ENCODE assay signal across 8 cellular contexts in the genomic region with DNA sequence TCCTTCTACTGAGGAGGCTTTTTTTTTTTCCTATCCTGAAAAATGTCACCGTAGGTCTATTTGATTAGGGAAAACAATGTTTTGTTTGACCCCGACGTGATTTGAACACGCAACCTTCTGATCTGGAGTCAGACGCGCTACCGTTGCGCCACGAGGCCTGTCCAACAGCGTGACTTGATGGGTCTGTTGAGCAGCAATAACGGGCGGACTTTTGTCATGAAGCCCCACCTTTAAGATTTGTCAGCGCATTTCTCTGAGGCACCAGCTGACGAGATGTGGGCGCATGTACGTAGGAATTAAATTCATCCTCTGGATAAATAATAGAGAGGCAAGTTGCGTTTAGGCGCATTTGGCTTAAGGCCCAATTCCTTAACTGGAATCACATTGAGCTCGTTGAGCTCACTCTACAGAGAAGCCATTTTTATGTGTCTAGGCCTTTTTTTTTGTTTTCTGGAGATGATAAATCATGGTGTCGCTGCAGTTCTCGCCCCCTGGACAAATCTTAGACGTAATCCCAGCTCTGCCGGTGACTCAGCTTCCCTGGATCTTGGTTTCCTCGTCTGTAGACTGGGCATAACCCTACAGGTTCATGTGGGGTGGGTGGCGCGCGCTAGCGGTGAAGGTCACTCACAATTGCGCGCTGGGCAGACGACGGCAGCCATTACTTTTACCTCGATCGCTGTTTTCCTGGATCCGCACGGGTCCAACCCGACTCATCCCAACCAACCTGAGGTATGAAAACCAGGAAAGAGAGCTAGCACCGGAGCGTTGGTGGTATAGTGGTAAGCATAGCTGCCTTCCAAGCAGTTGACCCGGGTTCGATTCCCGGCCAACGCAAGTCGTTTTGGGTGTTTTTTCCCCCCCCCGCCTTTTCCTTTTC. TPM values are rescaled to one million over a fixed set of nuclear protein-coding genes. Genes with fewer than 3 reads are reported as not detected.
DNase-seq lines count a peak whose midpoint lies in the region; ATAC-seq and TF ChIP-seq lines count a peak whose summit lies in the region.

No MANE protein-coding gene starts in this region.

- DNase-seq in NCI-H510A (lab: John Stamatoyannopoulos, UW) (peak; percentile 68), cerebellum (ENCODE audit: low spot score) (peak; percentile 87), kidney epithelial cell (ENCODE audit: low read depth) (peak; percentile 48)
- peak; percentile 92 for DNase-seq in activated CD4-positive, alpha-beta T cell treated with anti-CD3 and anti-CD28 coated beads for 36 hours
- DNase-seq in stimulated activated CD4-positive, alpha-beta T cell treated with anti-CD3 and anti-CD28 coated beads, Interleukin-12 subunit alpha, Interleukin-12 subunit beta, amount 100 ng/mL, for 4 hours: peak; percentile 93

- peak overlapping the region; percentile 98 for H3K27ac Mint-ChIP-seq in activated CD4-positive, alpha-beta T cell treated with anti-CD3 and anti-CD28 coated beads for 36 hours

- H3K4me1 Mint-ChIP-seq in activated CD4-positive, alpha-beta T cell treated with anti-CD3 and anti-CD28 coated beads for 36 hours: peaks cover 37% of the 10 kb centered on the region

- no peaks in the 10 kb centered on the region for H3K27me3 ChIP-seq in kidney epithelial cell (ENCODE audit: control insufficient read depth, insufficient read depth, low read length)

- H3K27me3 Mint-ChIP-seq in activated CD4-positive, alpha-beta T cell treated with anti-CD3 and anti-CD28 coated beads for 36 hours: no peaks in the 10 kb centered on the region

- CTCF ChIA-PET in activated CD4-positive, alpha-beta T cell treated with anti-CD3 and anti-CD28 coated beads for 36 hours (lab: Charles Lee): interaction anchor here (0.7 to 5.4 kb wide), 18 partner anchors 9 to 607 kb away, joined by 3 to 48 read pairs (median 6); a partner anchor contains a TSS

- peak; percentile 18 for ATAC-seq in HG02840 (IDR thresholded peaks at IDR 0.05; ENCODE audit: low FRiP score, unreplicated experiment)
- peak; percentile 20 for ATAC-seq in activated CD4-positive, alpha-beta T cell treated with anti-CD3 and anti-CD28 coated beads for 36 hours
- no peak for ATAC-seq in HG03139 (IDR thresholded peaks at IDR 0.05; ENCODE audit: unreplicated experiment)

- H3K36me3 ChIP-seq in kidney epithelial cell (ENCODE audit: control insufficient read depth, insufficient read depth, low read length): no peaks in the 10 kb centered on the region

- H3K36me3 Mint-ChIP-seq in activated CD4-positive, alpha-beta T cell treated with anti-CD3 and anti-CD28 coated beads for 36 hours (ENCODE audit: low read depth): peaks cover 19% of the 10 kb centered on the region

- H3K4me3 Mint-ChIP-seq in activated CD4-positive, alpha-beta T cell treated with anti-CD3 and anti-CD28 coated beads for 36 hours: peak overlapping the region; percentile 98

- intact Hi-C loops in activated CD4-positive, alpha-beta T cell treated with anti-CD3 and anti-CD28 coated beads for 36 hours (cut with DNase I, micrococcal nuclease): loop anchor here (1.0 to 5.0 kb wide), 7 partner anchors 11 to 534 kb away; a partner anchor contains a TSS

- TF ChIP-seq CTCF in C4-2B (conservative IDR thresholded peaks at IDR 0.05): no peak
- TF ChIP-seq CTCF in kidney epithelial cell (IDR thresholded peaks at IDR 0.05; ENCODE audit: insufficient read depth, low read length, poor library complexity, severe bottlenecking): no peak

- H3K4me3 ChIP-seq in kidney epithelial cell (ENCODE audit: low read depth, low read length): peak overlapping the region; percentile 51

- H3K9me3 Mint-ChIP-seq in activated CD4-positive, alpha-beta T cell treated with anti-CD3 and anti-CD28 coated beads for 36 hours (ENCODE audit: low read depth): no peaks in the 10 kb centered on the region

- POLR2A ChIA-PET in activated CD4-positive, alpha-beta T cell treated with anti-CD3 and anti-CD28 coated beads for 36 hours (lab: Charles Lee): interaction anchor here (0.6 to 4.7 kb wide), 14 partner anchors 10 to 338 kb away, joined by 3 to 45 read pairs (median 7); a partner anchor contains a TSS

- H3K27ac ChIP-seq in C4-2B: peak overlapping the region; percentile 93

RNA-seq across cellular contexts. Expression of a gene that starts 10.6 kb away (rescaled TPM):
- 100 to 1,000 TPM; 173 to 226 TPM for total RNA-seq in activated CD4-positive, alpha-beta T cell treated with anti-CD3 and anti-CD28 coated beads for 36 hours
- total RNA-seq in cerebellum (15.2 TPM), kidney epithelial cell (11.6 and 21.6 TPM in 2 replicates)

RNA-seq across cellular contexts. Expression of a gene that starts 26.8 kb away (rescaled TPM):
- 10 to 100 TPM; 49.3 to 57.9 TPM for total RNA-seq in activated CD4-positive, alpha-beta T cell treated with anti-CD3 and anti-CD28 coated beads for 36 hours
- total RNA-seq in cerebellum (21.3 TPM), kidney epithelial cell (7.8 and 14.1 TPM in 2 replicates)

RNA-seq across cellular contexts. Expression of a gene that starts 28.1 kb away (rescaled TPM):
- total RNA-seq in activated CD4-positive, alpha-beta T cell treated with anti-CD3 and anti-CD28 coated beads for 36 hours: 100 to 1,000 TPM; 113 to 141 TPM
- 19.5 TPM for total RNA-seq in cerebellum
- 33.5 and 34.3 TPM in 2 replicates for total RNA-seq in kidney epithelial cell

RNA-seq across cellular contexts. Expression of a gene that starts 31.0 kb away (rescaled TPM):
- 1 to 10 TPM; 3.9 to 4.5 TPM for total RNA-seq in activated CD4-positive, alpha-beta T cell treated with anti-CD3 and anti-CD28 coated beads for 36 hours
- total RNA-seq in cerebellum (3.1 TPM), kidney epithelial cell (13.3 and 16.1 TPM in 2 replicates)

RNA-seq across cellular contexts. Expression of a gene that starts 44.8 kb away (rescaled TPM):
- 10 to 100 TPM; 24.0 to 34.4 TPM for total RNA-seq in activated CD4-positive, alpha-beta T cell treated with anti-CD3 and anti-CD28 coated beads for 36 hours
- total RNA-seq in cerebellum (28.3 TPM), kidney epithelial cell (10.0 and 14.7 TPM in 2 replicates)
